24 cellular contexts compared by ENCODE assay signal in the genomic region with DNA sequence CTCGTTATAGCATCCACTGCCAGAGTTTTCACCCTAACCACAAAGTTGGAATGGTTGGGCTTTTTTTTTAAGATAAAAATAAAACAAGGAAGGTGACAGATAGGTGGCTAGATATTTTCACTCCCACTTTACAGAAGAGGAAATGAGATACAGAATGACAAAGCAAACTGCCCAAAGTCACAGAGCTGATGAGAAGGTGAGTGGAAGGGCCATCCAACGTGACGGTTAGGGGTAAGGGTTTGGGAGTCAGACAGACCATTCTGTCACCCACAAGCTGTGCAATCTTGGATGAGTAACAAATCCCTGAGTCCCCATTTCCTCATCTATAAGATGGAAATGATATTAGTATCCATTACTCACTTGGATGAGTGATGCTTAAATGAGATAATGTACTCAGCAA.
DNase-seq lines count a peak whose midpoint lies in the region; ATAC-seq and TF ChIP-seq lines count a peak whose summit lies in the region.
"Had no signal": no experiment of that assay in that cellular context is flagged by ENCODE, and none has a peak within 500 bp of the region (broad histone marks: within the 10 kb centered on the region; RNA-seq: fewer than 3 reads in every experiment).

No MANE protein-coding gene starts in this region.

- H3K27me3 Mint-ChIP-seq in natural killer cell treated with Interleukin-12 subunit alpha and Interleukin-12 subunit beta and Interleukin-15 and Interleukin-18, amount 100 ng/mL, for 72 hours, result peaks cover 0 to 3% of the 10 kb centered on the region in 2 donors

- H3K4me3 ChIP-seq in right atrium auricular region, result no peak overlapping the region
- H3K4me3 ChIP-seq in esophagus muscularis mucosa, result no peak overlapping the region
- H3K4me3 ChIP-seq: cardiac muscle cell, testis had no signal

- H3K4me1 ChIP-seq in right atrium auricular region, result peaks cover 0 to 68% of the 10 kb centered on the region in 2 donors
- H3K4me1 ChIP-seq in esophagus muscularis mucosa, result peaks cover 67 to 97% (median 94%) of the 10 kb centered on the region in 4 donors
- H3K4me1 ChIP-seq: parathyroid adenoma had no signal

- TF ChIP-seq EP300 in esophagus muscularis mucosa (IDR thresholded peaks at IDR 0.05), result no peak

- H3K9me3 Mint-ChIP-seq in natural killer cell treated with Interleukin-12 subunit alpha and Interleukin-12 subunit beta and Interleukin-15 and Interleukin-18, amount 100 ng/mL, for 72 hours, result no peaks in the 10 kb centered on the region
- H3K9me3 Mint-ChIP-seq: immature natural killer cell, naive B cell had no signal

- no peak for TF ChIP-seq CTCF in right atrium auricular region (IDR thresholded peaks at IDR 0.05)
- TF ChIP-seq CTCF in esophagus muscularis mucosa (IDR thresholded peaks at IDR 0.05), result no peak

- TF ChIP-seq POLR2A in esophagus muscularis mucosa (IDR thresholded peaks at IDR 0.05; ENCODE audit: low read depth), result no peak

- H3K4me3 Mint-ChIP-seq in natural killer cell treated with Interleukin-12 subunit alpha and Interleukin-12 subunit beta and Interleukin-15 and Interleukin-18, amount 100 ng/mL, for 72 hours, result no peak overlapping the region
- H3K4me3 Mint-ChIP-seq: activated CD8-positive, alpha-beta memory T cell treated with anti-CD3 and anti-CD28 coated beads, Interleukin-2, amount 10 ng/mL, durations not matched to agents 7 days and 5 days; immature natural killer cell; naive B cell had no signal

- H3K27me3 ChIP-seq in right atrium auricular region, result no peaks in the 10 kb centered on the region
- H3K27me3 ChIP-seq in esophagus muscularis mucosa, result no peaks in the 10 kb centered on the region
- H3K27me3 ChIP-seq: cardiac muscle cell, testis had no signal

- H3K27ac ChIP-seq in right atrium auricular region (peak overlapping the region; percentile 95 to 99), esophagus muscularis mucosa (replicated peaks in 1 of 4) (peak overlapping the region; percentile 85 to 97 (median 94))
- H3K27ac ChIP-seq: C4-2B, cardiac muscle cell, parathyroid adenoma, testis had no signal

- ATAC-seq in Right ventricle myocardium inferior, result no peak
- ATAC-seq in GM21723 (IDR thresholded peaks at IDR 0.05; ENCODE audit: unreplicated experiment), result no peak
- no peak for ATAC-seq in natural killer cell treated with Interleukin-12 subunit alpha and Interleukin-12 subunit beta and Interleukin-15 and Interleukin-18, amount 100 ng/mL, for 72 hours
- no peak for ATAC-seq in HG03521 (IDR thresholded peaks at IDR 0.05; ENCODE audit: unreplicated experiment)
- no peak for ATAC-seq in GM21367 (IDR thresholded peaks at IDR 0.05; ENCODE audit: unreplicated experiment)
- ATAC-seq: activated CD8-positive, alpha-beta memory T cell treated with anti-CD3 and anti-CD28 coated beads, Interleukin-2, amount 10 ng/mL, durations not matched to agents 7 days and 5 days had no signal

- H3K27ac Mint-ChIP-seq in natural killer cell treated with Interleukin-12 subunit alpha and Interleukin-12 subunit beta and Interleukin-15 and Interleukin-18, amount 100 ng/mL, for 72 hours, result no peak overlapping the region
- H3K27ac Mint-ChIP-seq: activated CD8-positive, alpha-beta memory T cell treated with anti-CD3 and anti-CD28 coated beads, Interleukin-2, amount 10 ng/mL, durations not matched to agents 7 days and 5 days; immature natural killer cell; naive B cell had no signal

- WGBS in esophagus muscularis mucosa, result 45% methylated on average over 3 of the region's 3 CpGs

- peaks cover 100% of the 10 kb centered on the region for H3K36me3 ChIP-seq in right atrium auricular region
- H3K36me3 ChIP-seq in esophagus muscularis mucosa, result peaks cover 51 to 92% (median 88%) of the 10 kb centered on the region in 4 donors

- no peaks in the 10 kb centered on the region for H3K36me3 Mint-ChIP-seq in natural killer cell treated with Interleukin-12 subunit alpha and Interleukin-12 subunit beta and Interleukin-15 and Interleukin-18, amount 100 ng/mL, for 72 hours
- H3K36me3 Mint-ChIP-seq: activated CD8-positive, alpha-beta memory T cell treated with anti-CD3 and anti-CD28 coated beads, Interleukin-2, amount 10 ng/mL, durations not matched to agents 7 days and 5 days; naive B cell had no signal

- H3K4me1 Mint-ChIP-seq in natural killer cell treated with Interleukin-12 subunit alpha and Interleukin-12 subunit beta and Interleukin-15 and Interleukin-18, amount 100 ng/mL, for 72 hours (ENCODE audit: low read depth in 2 of 2), result peaks cover 0 to 4% of the 10 kb centered on the region in 2 donors
- H3K4me1 Mint-ChIP-seq: immature natural killer cell, naive B cell had no signal

- H3K9me3 ChIP-seq in right atrium auricular region, result no peaks in the 10 kb centered on the region
- no peaks in the 10 kb centered on the region for H3K9me3 ChIP-seq in esophagus muscularis mucosa
- H3K9me3 ChIP-seq: testis had no signal

- DNase-seq in right atrium auricular region (ENCODE audit: low spot score), result no peak
- no peak for DNase-seq in Right ventricle myocardium inferior (ENCODE audit: missing footprints)
- peak; percentile 11 for DNase-seq in SKM-1 (lab: John Stamatoyannopoulos, UW; ENCODE audit: unreplicated experiment)
- no peak for DNase-seq in esophagus muscularis mucosa (ENCODE audit: extremely low spot score)
- DNase-seq in natural killer cell treated with Interleukin-12 subunit alpha and Interleukin-12 subunit beta and Interleukin-15 and Interleukin-18, amount 100 ng/mL, for 72 hours (ENCODE audit: low spot score), result no peak
- DNase-seq: activated CD4-positive, CD25-positive, alpha-beta regulatory T cell treated with anti-CD3 and anti-CD28 coated beads, Interleukin-2, amount 50 U/mL, for 72 hours; activated CD8-positive, alpha-beta memory T cell treated with anti-CD3 and anti-CD28 coated beads, Interleukin-2, amount 10 ng/mL, durations not matched to agents 7 days and 5 days; activated effector memory CD4-positive, alpha-beta T cell treated with Interleukin-2 at 50 U/mL for 16 hours; DMS153; effector CD8-positive, alpha-beta T cell; head of caudate nucleus; immature natural killer cell; naive B cell; NCI-H2081; small intestine; stimulated activated CD4-positive, alpha-beta T cell treated with anti-CD3 and anti-CD28 coated beads, Interleukin-4, amount 100 ng/mL, for 24 hours; T-helper 2 cell; testis had no signal

- intact Hi-C loops in Right ventricle myocardium inferior (cut with DNase I) (no loop called here), esophagus muscularis mucosa (cut with DNase I) (no loop called here)
